17 cellular contexts compared by ENCODE assay signal in the genomic region with DNA sequence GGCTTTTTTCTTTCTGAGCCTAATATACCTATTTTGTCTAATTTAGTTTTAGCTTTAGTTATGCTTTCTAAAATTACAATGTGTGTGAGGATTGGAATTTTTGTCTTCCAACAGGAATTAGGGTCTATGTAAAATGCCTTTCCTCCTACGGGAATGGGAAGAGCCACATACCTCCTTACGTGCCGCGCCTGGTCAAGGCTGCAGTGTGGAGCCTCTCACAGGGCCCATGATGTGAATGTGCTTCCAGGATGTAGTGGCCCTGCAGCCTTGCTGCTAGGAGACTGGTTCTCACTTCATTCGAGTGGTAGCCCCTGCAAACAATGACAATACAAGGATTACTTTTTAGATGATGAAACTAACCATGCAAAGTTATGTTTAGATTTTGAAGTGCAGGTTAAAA.
DNase-seq lines count a peak whose midpoint lies in the region; TF ChIP-seq lines count a peak whose summit lies in the region.
"Had no signal": no experiment of that assay in that cellular context is flagged by ENCODE, and none has a peak within 500 bp of the region (broad histone marks: within the 10 kb centered on the region; RNA-seq: fewer than 3 reads in every experiment).

No MANE protein-coding gene starts in this region.

- H4K91ac ChIP-seq in H9 (ENCODE audit: insufficient read length, low read depth, low read length): no peak overlapping the region

- H3K4me1 ChIP-seq in H9 (ENCODE audit: insufficient read depth, low read length) (no peaks in the 10 kb centered on the region; the same call in 1 of the 2 replicates), Karpas-422 (ENCODE audit: low read length) (peaks cover 72% of the 10 kb centered on the region), spleen (peaks cover 0 to 4% (median 0%) of the 10 kb centered on the region in 6 donors)
- H3K4me1 ChIP-seq: Peyer's patch had no signal

- no peaks in the 10 kb centered on the region for H3K79me2 ChIP-seq in H9 (ENCODE audit: insufficient read depth, low read length)
- peaks cover 94% of the 10 kb centered on the region for H3K79me2 ChIP-seq in Karpas-422 (ENCODE audit: low read length)

- no peak overlapping the region for H4K5ac ChIP-seq in H9 (ENCODE audit: insufficient read length, low read depth, low read length)

- H2BK120ac ChIP-seq in H9 (ENCODE audit: low read depth, low read length, poor library complexity, severe bottlenecking): no peak overlapping the region

- H3K4me3 ChIP-seq in Karpas-422 (ENCODE audit: low read length): no peak overlapping the region
- no peak overlapping the region for H3K4me3 ChIP-seq in spleen
- H3K4me3 ChIP-seq: Peyer's patch had no signal

- no peak for TF ChIP-seq POLR2A in spleen (IDR thresholded peaks at IDR 0.05)

- H2BK20ac ChIP-seq in H9 (ENCODE audit: low read depth, low read length, poor library complexity, severe bottlenecking): no peak overlapping the region

- no peak for TF ChIP-seq CTCF in H9 (conservative IDR thresholded peaks at IDR 0.05)
- no peak for TF ChIP-seq CTCF in nephron progenitor cell (IDR thresholded peaks at IDR 0.05)
- no peak for TF ChIP-seq CTCF in spleen (IDR thresholded peaks at IDR 0.05 in 8 of 11, conservative IDR thresholded peaks at IDR 0.05 in 3 of 11)

- H4K20me1 ChIP-seq in H9 (ENCODE audit: control insufficient read depth, insufficient read depth, insufficient read length) (no peaks in the 10 kb centered on the region), Karpas-422 (ENCODE audit: insufficient read depth, low read depth, low read length) (no peaks in the 10 kb centered on the region)

- H2AFZ ChIP-seq in H9 (ENCODE audit: low read length) (no peak overlapping the region), Karpas-422 (ENCODE audit: low read length) (no peak overlapping the region)

- no peak overlapping the region for H3K23ac ChIP-seq in H9 (ENCODE audit: insufficient read length, low read depth, low read length)

- no peaks in the 10 kb centered on the region for H3K36me3 ChIP-seq in Karpas-422 (ENCODE audit: insufficient read depth, low read length)
- H3K36me3 ChIP-seq in spleen: no peaks in the 10 kb centered on the region
- H3K36me3 ChIP-seq: Peyer's patch had no signal

- H2BK5ac ChIP-seq in H9 (ENCODE audit: insufficient read length, low read length): no peak overlapping the region

- H2BK12ac ChIP-seq in H9 (ENCODE audit: insufficient read length, low read depth, low read length): no peak overlapping the region

- no peak overlapping the region for H3K9ac ChIP-seq in H9 (ENCODE audit: extremely low read depth, insufficient read length, low read length)
- no peak overlapping the region for H3K9ac ChIP-seq in Karpas-422 (ENCODE audit: low read length)

- no peak overlapping the region for H4K8ac ChIP-seq in H9 (replicated peaks; ENCODE audit: insufficient read length, low read depth, low read length)

- no peak overlapping the region for H3K18ac ChIP-seq in H9 (ENCODE audit: insufficient read length, low read depth, low read length)

- H3K56ac ChIP-seq in H9 (ENCODE audit: insufficient read length, low read depth, low read length): no peak overlapping the region

- intact Hi-C loops in spleen (cut with DNase I; ENCODE audit: low total_unique reads): no loop called here

- H3K27ac ChIP-seq in H9 (ENCODE audit: insufficient read length, low read depth, low read length): no peak overlapping the region
- H3K27ac ChIP-seq in Karpas-422 (ENCODE audit: low read length): peak overlapping the region; percentile 6; the same call in 1 of the 2 replicates
- H3K27ac ChIP-seq in spleen: no peak overlapping the region
- H3K27ac ChIP-seq: Peyer's patch had no signal

- no peaks in the 10 kb centered on the region for H3K27me3 Mint-ChIP-seq in H9 (ENCODE audit: low read depth)
- H3K27me3 Mint-ChIP-seq in nephron progenitor cell (ENCODE audit: low read depth, poor library complexity): no peaks in the 10 kb centered on the region
- peaks cover 8% of the 10 kb centered on the region for H3K27me3 Mint-ChIP-seq in activated naive CD8-positive, alpha-beta T cell treated with anti-CD3 and anti-CD28 coated beads for 36 hours

- no peak overlapping the region for H3K4me2 ChIP-seq in H9 (ENCODE audit: insufficient read depth, insufficient read length, low read length)
- H3K4me2 ChIP-seq in Karpas-422 (ENCODE audit: low read depth, low read length, poor library complexity, severe bottlenecking): no peak overlapping the region

- no peak overlapping the region for H3T11ph ChIP-seq in H9 (ENCODE audit: low read length)

- H3K36me3 Mint-ChIP-seq in H9 (ENCODE audit: insufficient read depth in 1 of 3, low read depth in 3 of 3): no peaks in the 10 kb centered on the region
- peaks cover 18% of the 10 kb centered on the region for H3K36me3 Mint-ChIP-seq in nephron progenitor cell (ENCODE audit: low read depth)
- no peaks in the 10 kb centered on the region for H3K36me3 Mint-ChIP-seq in activated naive CD8-positive, alpha-beta T cell treated with anti-CD3 and anti-CD28 coated beads for 36 hours
- H3K36me3 Mint-ChIP-seq: CD8-positive, alpha-beta T cell had no signal

- H2BK15ac ChIP-seq in H9 (ENCODE audit: low read depth, low read length): no peak overlapping the region

- no peaks in the 10 kb centered on the region for H3K79me1 ChIP-seq in H9 (ENCODE audit: insufficient read depth, low read depth, low read length, poor library complexity, severe bottlenecking)

- H3K27ac Mint-ChIP-seq in H9: peak overlapping the region in 2 of 3 experiments; percentile 62 to 73; a peak in 2 of 7 replicates
- H3K27ac Mint-ChIP-seq in nephron progenitor cell: peak overlapping the region; percentile 40
- no peak overlapping the region for H3K27ac Mint-ChIP-seq in activated naive CD8-positive, alpha-beta T cell treated with anti-CD3 and anti-CD28 coated beads for 36 hours
- H3K27ac Mint-ChIP-seq: B cell; CD8-positive, alpha-beta T cell had no signal

- WGBS in H9 (ENCODE audit: extremely low coverage, insufficient read length, low lambda C conversion rate): no CpG with 5 or more reads among the region's 5 CpGs
- 73 to 80% (median 77%) methylated on average over 5 of the region's 5 CpGs for WGBS in spleen, 5 donors

- H3K23me2 ChIP-seq in H9 (ENCODE audit: insufficient read length, low read depth, low read length, poor library complexity, severe bottlenecking): no peaks in the 10 kb centered on the region

- H3K4me3 Mint-ChIP-seq in H9: no peak overlapping the region
- no peak overlapping the region for H3K4me3 Mint-ChIP-seq in nephron progenitor cell
- H3K4me3 Mint-ChIP-seq in activated naive CD8-positive, alpha-beta T cell treated with anti-CD3 and anti-CD28 coated beads for 36 hours: no peak overlapping the region
- H3K4me3 Mint-ChIP-seq: B cell; CD8-positive, alpha-beta T cell had no signal

- DNase-seq in H9: peak; percentile 71
- DNase-seq in Karpas-422: no peak
- DNase-seq in iPS-NIHi11 (ENCODE audit: low spot score): peak; percentile 61
- DNase-seq in nephron progenitor cell: peak; percentile 29
- no peak for DNase-seq in activated naive CD8-positive, alpha-beta T cell treated with anti-CD3 and anti-CD28 coated beads for 36 hours
- no peak for DNase-seq in activated gamma-delta T cell (lab: John Stamatoyannopoulos, UW)
- no peak for DNase-seq in spleen
- DNase-seq: ACHN; CD8-positive, alpha-beta T cell; DND-41; GF-D8; IMR-90; NCI-H1048; NCI-H748 treated with DMSO at 0.1 percent for 48 hours; Peyer's patch; Right ventricle myocardium superior had no signal

- H3K9me2 ChIP-seq in Karpas-422 (replicated peaks; ENCODE audit: insufficient read depth, low read length): no peaks in the 10 kb centered on the region

- peaks cover 53 to 63% of the 10 kb centered on the region in 2 experiments for H3K4me1 Mint-ChIP-seq in H9
- peaks cover 64% of the 10 kb centered on the region for H3K4me1 Mint-ChIP-seq in nephron progenitor cell
- H3K4me1 Mint-ChIP-seq in activated naive CD8-positive, alpha-beta T cell treated with anti-CD3 and anti-CD28 coated beads for 36 hours: no peaks in the 10 kb centered on the region

- H3K14ac ChIP-seq in H9 (ENCODE audit: insufficient read depth, low read length): no peak overlapping the region

- H2AK5ac ChIP-seq in H9 (ENCODE audit: insufficient read length, low read length): no peak overlapping the region

- no peak overlapping the region for H3K4ac ChIP-seq in H9 (ENCODE audit: low read depth, low read length)

- no peaks in the 10 kb centered on the region for H3K9me3 Mint-ChIP-seq in H9
- H3K9me3 Mint-ChIP-seq in nephron progenitor cell: no peaks in the 10 kb centered on the region
- H3K9me3 Mint-ChIP-seq in activated naive CD8-positive, alpha-beta T cell treated with anti-CD3 and anti-CD28 coated beads for 36 hours: no peaks in the 10 kb centered on the region
- H3K9me3 Mint-ChIP-seq: CD8-positive, alpha-beta T cell had no signal

- H3K27me3 ChIP-seq in H9 (ENCODE audit: insufficient read depth, low read length) (no peaks in the 10 kb centered on the region), Karpas-422 (ENCODE audit: low read length) (no peaks in the 10 kb centered on the region), spleen (replicated peaks in 1 of 7) (no peaks in the 10 kb centered on the region)
- H3K27me3 ChIP-seq: Peyer's patch had no signal

- H3K9me3 ChIP-seq in H9 (ENCODE audit: control insufficient read depth, low read depth, low read length): no peaks in the 10 kb centered on the region
- H3K9me3 ChIP-seq in Karpas-422 (ENCODE audit: low read length): no peaks in the 10 kb centered on the region
- H3K9me3 ChIP-seq in spleen: no peaks in the 10 kb centered on the region
- H3K9me3 ChIP-seq: Peyer's patch had no signal

Comparison
In these comparisons a context has a peak if more than half of its experiments do, and no peak if none do; other contexts are left out.
1. DNase-seq: peak in H9 (single experiment), iPS-NIHi11 (single experiment) and nephron progenitor cell (single experiment); none in Karpas-422 (single experiment), activated naive CD8-positive, alpha-beta T cell treated with anti-CD3 and anti-CD28 coated beads for 36 hours (single experiment), activated gamma-delta T cell (single experiment) and spleen (single experiment).